Comparison of ENCODE assay signal across 11 cellular contexts in genomic region chr9:34589371-34589655, GRCh38. TPM values are rescaled to one million over a fixed set of nuclear protein-coding genes. Genes with fewer than 3 reads are reported as not detected.
DNase-seq lines count a peak whose midpoint lies in the region; ATAC-seq and TF ChIP-seq lines count a peak whose summit lies in the region.
"Had no signal": no experiment of that assay in that cellular context is flagged by ENCODE, and none has a peak within 500 bp of the region (broad histone marks: within the 10 kb centered on the region; RNA-seq: fewer than 3 reads in every experiment).

No MANE protein-coding gene starts in this region.

- H3K4me1 ChIP-seq in BLaER1 (peaks cover 58% of the 10 kb centered on the region), right lobe of liver (peaks cover 0 to 37% (median 13%) of the 10 kb centered on the region in 4 donors), skeletal muscle satellite cell (ENCODE audit: control insufficient read depth, insufficient read depth, low read length) (peaks cover 3% of the 10 kb centered on the region)

- H3K4me2 ChIP-seq in BLaER1 (peak overlapping the region; percentile 89), skeletal muscle satellite cell (ENCODE audit: low read length) (peak overlapping the region; percentile 63)

- intact Hi-C loops in right lobe of liver (cut with DNase I), result loop anchor here in 1 of 2 donors (5.0 kb wide), 1 partner anchor 37 kb away; no protein-coding TSS in a partner anchor

- no peaks in the 10 kb centered on the region for H3K36me3 ChIP-seq in BLaER1
- no peaks in the 10 kb centered on the region for H3K36me3 ChIP-seq in right lobe of liver
- H3K36me3 ChIP-seq in skeletal muscle satellite cell (ENCODE audit: insufficient read depth, low read length), result no peaks in the 10 kb centered on the region
- H3K36me3 ChIP-seq: SJCRH30 had no signal

- H3K9me3 ChIP-seq in BLaER1, result no peaks in the 10 kb centered on the region
- H3K9me3 ChIP-seq in right lobe of liver, result no peaks in the 10 kb centered on the region
- no peaks in the 10 kb centered on the region for H3K9me3 ChIP-seq in skeletal muscle satellite cell (replicated peaks; ENCODE audit: low read length)
- H3K9me3 ChIP-seq: SJCRH30 had no signal

- peak in 1 of 3 donors; percentile 49 for DNase-seq in right lobe of liver
- no peak for DNase-seq in activated CD8-positive, alpha-beta memory T cell treated with anti-CD3 and anti-CD28 coated beads for 24 hours
- no peak for DNase-seq in stimulated activated CD4-positive, alpha-beta T cell treated with anti-CD3 and anti-CD28 coated beads, Interleukin-15, amount 100 ng/mL, for 24 hours
- DNase-seq in central memory CD4-positive, alpha-beta T cell, result no peak
- DNase-seq: immature natural killer cell, SJCRH30 had no signal

- H3K9ac ChIP-seq in BLaER1, result no peak overlapping the region
- H3K9ac ChIP-seq in skeletal muscle satellite cell (ENCODE audit: low read depth, low read length), result no peak overlapping the region

- no peak for TF ChIP-seq POLR2A in right lobe of liver (IDR thresholded peaks at IDR 0.05)

- peaks cover 100% of the 10 kb centered on the region for H3K27me3 ChIP-seq in BLaER1
- H3K27me3 ChIP-seq in right lobe of liver, result no peaks in the 10 kb centered on the region
- H3K27me3 ChIP-seq in skeletal muscle satellite cell (ENCODE audit: control insufficient read depth, insufficient read depth, low read length), result peaks cover 94% of the 10 kb centered on the region

- no peak for TF ChIP-seq CTCF in right lobe of liver (IDR thresholded peaks at IDR 0.05)

- H4K20me1 ChIP-seq in BLaER1, result peaks cover 86% of the 10 kb centered on the region

- ATAC-seq in right lobe of liver (no peak), HG02938 (IDR thresholded peaks at IDR 0.05; ENCODE audit: unreplicated experiment) (no peak)

- no CpG with 5 or more reads among the region's 38 CpGs for WGBS in right lobe of liver (ENCODE audit: insufficient coverage, low coverage, low lambda C conversion rate, missing lambda C conversion rate)

- peak overlapping the region; percentile 64 for H3K4me3 ChIP-seq in BLaER1
- peak overlapping the region in 2 of 3 donors; percentile 46 for H3K4me3 ChIP-seq in right lobe of liver
- peak overlapping the region; percentile 12 for H3K4me3 ChIP-seq in skeletal muscle satellite cell (ENCODE audit: low read length)
- H3K4me3 ChIP-seq: SJCRH30 had no signal

- H3K27ac ChIP-seq in BLaER1 (no peak overlapping the region), angular gyrus (ENCODE audit: low read depth, low read length) (peak overlapping the region; percentile 31), right lobe of liver (no peak overlapping the region)
- H3K27ac ChIP-seq: SJCRH30 had no signal

RNA-seq across cellular contexts. Expression of gene CNTFR, which starts 0.2 kb away (rescaled TPM):
- 10 to 100 TPM in 1 of 6 experiments, 1 to 10 TPM in 4, under 1 TPM in 1; 0.71 to 12.5 (median 3.4) TPM for total RNA-seq in right lobe of liver
- total RNA-seq in skeletal muscle satellite cell (2012; rRNA removed), result not detected in 2 replicates
- total RNA-seq: osteocyte had no signal

RNA-seq across cellular contexts. Expression of gene RPP25L, which starts 22.6 kb away (rescaled TPM):
- total RNA-seq in right lobe of liver, result 10 to 100 TPM; 15.2 to 29.1 (median 25.0) TPM
- 27.1 and 31.9 TPM in 2 replicates for total RNA-seq in skeletal muscle satellite cell (2012; rRNA removed)

RNA-seq across cellular contexts. Expression of gene DCTN3, which starts 31.0 kb away (rescaled TPM):
- total RNA-seq in right lobe of liver, result 10 to 100 TPM; 26.4 to 36.8 (median 32.7) TPM
- total RNA-seq in skeletal muscle satellite cell (2012; rRNA removed), result 67.9 and 82.6 TPM in 2 replicates

RNA-seq across cellular contexts. Expression of gene ARID3C, which starts 39.6 kb away (rescaled TPM):
- 1 to 10 TPM; 1.7 to 6.7 (median 2.5) TPM for total RNA-seq in right lobe of liver
- not detected in 2 replicates for total RNA-seq in skeletal muscle satellite cell (2012; rRNA removed)
- total RNA-seq: osteocyte, SJCRH30 had no signal

RNA-seq across cellular contexts. Expression of gene SIGMAR1, which starts 48.3 kb away (rescaled TPM):
- 100 to 1,000 TPM in 5 of 6 experiments, 10 to 100 TPM in 1; 69.3 to 237 (median 123) TPM for total RNA-seq in right lobe of liver
- 127 and 135 TPM in 2 replicates for total RNA-seq in skeletal muscle satellite cell (2012; rRNA removed)

Comparison
In these comparisons a context has a peak if more than half of its experiments do, and no peak if none do; other contexts are left out.
1. H3K4me3 ChIP-seq: peak in every context shown above with its lines; median percentile 64 in BLaER1; 46 in right lobe of liver; 12 in skeletal muscle satellite cell.